In the genomic region with DNA sequence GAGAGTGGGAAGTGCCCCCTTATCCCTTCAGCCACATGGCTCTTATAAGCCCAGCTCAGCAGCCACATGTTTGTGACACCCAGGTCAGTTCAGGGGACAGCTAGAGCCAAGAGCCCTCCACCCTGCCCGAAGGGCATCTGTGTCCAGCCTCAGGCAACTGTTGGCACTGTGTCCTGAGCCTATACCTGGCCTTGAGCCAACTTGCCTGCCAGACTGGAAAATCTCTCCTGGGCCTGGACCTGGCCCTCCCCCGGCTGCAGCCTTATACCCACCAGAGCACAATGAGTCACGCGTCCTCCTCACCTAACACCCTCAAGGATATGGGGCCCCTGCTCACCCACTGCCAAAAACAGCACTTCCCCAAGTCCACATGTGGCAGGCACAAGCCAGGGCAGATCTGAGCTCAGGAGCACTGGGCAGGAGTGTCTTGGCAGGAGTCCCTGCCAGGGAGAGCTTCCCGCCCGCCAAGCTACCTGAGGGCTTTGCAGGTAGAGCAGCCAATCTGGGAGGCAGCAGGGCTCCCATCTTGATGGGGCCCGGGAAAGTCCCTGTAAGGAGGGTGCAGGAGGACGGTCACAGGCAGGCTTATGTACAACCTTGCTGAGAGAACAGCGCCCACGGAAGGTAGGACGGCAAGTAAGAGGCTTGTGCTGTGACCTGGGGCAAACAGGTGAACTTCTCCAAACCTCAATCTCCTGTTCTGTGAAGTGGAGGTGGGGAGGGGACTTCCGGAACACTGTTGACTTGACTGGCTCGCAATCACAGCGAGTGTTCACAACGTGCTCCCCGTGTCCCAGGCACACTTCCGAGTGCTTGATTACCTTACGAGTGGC, we compare ENCODE assay signal across 8 cellular contexts. TPM values are rescaled to one million over a fixed set of nuclear protein-coding genes. Genes with fewer than 3 reads are reported as not detected.
DNase-seq lines count a peak whose midpoint lies in the region; ATAC-seq and TF ChIP-seq lines count a peak whose summit lies in the region.

No MANE protein-coding gene starts in this region.

- ATAC-seq in CD4-positive, alpha-beta T cell (ENCODE audit: poor library complexity) = peak; percentile 95
- ATAC-seq in GM19397 (IDR thresholded peaks at IDR 0.05; ENCODE audit: unreplicated experiment) = no peak

- H3K27me3 Mint-ChIP-seq in CD4-positive, alpha-beta T cell = no peaks in the 10 kb centered on the region
- H3K27me3 Mint-ChIP-seq in CD14-positive monocyte (ENCODE audit: low read depth in 3 of 3) = peaks cover 0 to 12% (median 9%) of the 10 kb centered on the region in 3 donors

- H3K4me1 ChIP-seq in skeletal muscle satellite cell (ENCODE audit: control insufficient read depth, insufficient read depth, low read length) = peaks cover 19% of the 10 kb centered on the region

- H3K36me3 ChIP-seq in skeletal muscle satellite cell (ENCODE audit: insufficient read depth, low read length) = no peaks in the 10 kb centered on the region

- no peaks in the 10 kb centered on the region for H3K9me3 ChIP-seq in CD4-positive, alpha-beta T cell (ENCODE audit: control insufficient read depth, low read length)
- H3K9me3 ChIP-seq in skeletal muscle satellite cell (replicated peaks; ENCODE audit: low read length) = no peaks in the 10 kb centered on the region

- H3K36me3 Mint-ChIP-seq in CD4-positive, alpha-beta T cell (ENCODE audit: low read depth) = no peaks in the 10 kb centered on the region
- no peaks in the 10 kb centered on the region for H3K36me3 Mint-ChIP-seq in CD14-positive monocyte

- CTCF ChIA-PET in CD4-positive, alpha-beta T cell (lab: Charles Lee) = interaction anchor here (0.6 kb wide), 1 partner anchor 180 kb away, joined by 3 read pairs; no protein-coding TSS in a partner anchor

- peak; percentile 44 to 67 (median 50) for DNase-seq in CD4-positive, alpha-beta T cell
- peak; percentile 80 for DNase-seq in NCI-H2029 treated with DMSO at 0.1 percent for 48 hours (lab: John Stamatoyannopoulos, UW)
- DNase-seq in activated T-cell treated with anti-CD3 and anti-CD28 coated beads for 24 hours (ENCODE audit: low read depth) = peak; percentile 20
- peak; percentile 24 for DNase-seq in fibroblast of villous mesenchyme (ENCODE audit: low read depth)
- DNase-seq in CD14-positive monocyte (ENCODE audit: low spot score) = no peak
- no peak for DNase-seq in SKM-1 (lab: John Stamatoyannopoulos, UW; ENCODE audit: unreplicated experiment)

- intact Hi-C loops in CD4-positive, alpha-beta T cell (cut with DNase I, micrococcal nuclease) = no loop called here
- intact Hi-C loops in CD14-positive monocyte (cut with micrococcal nuclease) = no loop called here

- no peaks in the 10 kb centered on the region for H3K9me3 Mint-ChIP-seq in CD4-positive, alpha-beta T cell
- no peaks in the 10 kb centered on the region for H3K9me3 Mint-ChIP-seq in CD14-positive monocyte

- TF ChIP-seq CTCF in CD4-positive, alpha-beta T cell (IDR thresholded peaks at IDR 0.05) = no peak
- TF ChIP-seq CTCF in fibroblast of villous mesenchyme (IDR thresholded peaks at IDR 0.05; ENCODE audit: insufficient read depth, low read depth, low read length) = no peak
- TF ChIP-seq CTCF in CD14-positive monocyte (IDR thresholded peaks at IDR 0.05) = no peak

- POLR2A ChIA-PET in CD4-positive, alpha-beta T cell (lab: Charles Lee) = interaction anchor here (0.8 to 2.7 kb wide), 6 partner anchors 10 to 174 kb away, joined by 3 to 12 read pairs (median 4); a partner anchor contains a TSS

- H3K4me3 Mint-ChIP-seq in CD4-positive, alpha-beta T cell = peak overlapping the region; percentile 71
- no peak overlapping the region for H3K4me3 Mint-ChIP-seq in CD14-positive monocyte

- peak overlapping the region; percentile 9 for H3K4me2 ChIP-seq in skeletal muscle satellite cell (ENCODE audit: low read length)

- H3K27ac ChIP-seq in CD4-positive, alpha-beta T cell (ENCODE audit: low read depth, low read length) = peak overlapping the region; percentile 68

- peaks cover 39% of the 10 kb centered on the region for H3K4me1 Mint-ChIP-seq in CD4-positive, alpha-beta T cell (ENCODE audit: low read depth)
- peaks cover 7% of the 10 kb centered on the region for H3K4me1 Mint-ChIP-seq in CD14-positive monocyte

- H3K4me3 ChIP-seq in fibroblast of villous mesenchyme (ENCODE audit: low read depth, low read length) = no peak overlapping the region
- no peak overlapping the region for H3K4me3 ChIP-seq in skeletal muscle satellite cell (ENCODE audit: low read length)

- no peak overlapping the region for H3K9ac ChIP-seq in skeletal muscle satellite cell (ENCODE audit: low read depth, low read length)

- H3K27me3 ChIP-seq in CD4-positive, alpha-beta T cell (ENCODE audit: control insufficient read depth, insufficient read depth, low read length) = no peaks in the 10 kb centered on the region
- H3K27me3 ChIP-seq in skeletal muscle satellite cell (ENCODE audit: control insufficient read depth, insufficient read depth, low read length) = no peaks in the 10 kb centered on the region

- peak overlapping the region; percentile 92 for H3K27ac Mint-ChIP-seq in CD4-positive, alpha-beta T cell
- H3K27ac Mint-ChIP-seq in CD14-positive monocyte = peak overlapping the region in 2 of 7 donors; percentile 11 to 57

RNA-seq across cellular contexts. Expression of a gene that starts 19.8 kb away (rescaled TPM):
- 10 to 100 TPM; 10.8 to 11.0 TPM for total RNA-seq in CD4-positive, alpha-beta T cell
- 166 and 200 TPM in 2 replicates for total RNA-seq in fibroblast of villous mesenchyme
- 149 and 214 TPM in 2 replicates for total RNA-seq in skeletal muscle satellite cell (2012; rRNA removed)
- not detected for polyA plus RNA-seq in CD14-positive monocyte

RNA-seq across cellular contexts. Expression of a gene that starts 19.9 kb away (rescaled TPM):
- not detected for total RNA-seq in CD4-positive, alpha-beta T cell
- total RNA-seq in fibroblast of villous mesenchyme = not detected in 2 replicates
- total RNA-seq in skeletal muscle satellite cell (2012; rRNA removed) = not detected in 2 replicates
- not detected for polyA plus RNA-seq in CD14-positive monocyte

RNA-seq across cellular contexts. Expression of a gene that starts 44.5 kb away (rescaled TPM):
- not detected for total RNA-seq in CD4-positive, alpha-beta T cell
- total RNA-seq in fibroblast of villous mesenchyme = not detected in 2 replicates
- not detected in 2 replicates for total RNA-seq in skeletal muscle satellite cell (2012; rRNA removed)
- polyA plus RNA-seq in CD14-positive monocyte = not detected

Comparison
In these comparisons a context has a peak if more than half of its experiments do, and no peak if none do; other contexts are left out.
1. DNase-seq: peak in CD4-positive, alpha-beta T cell (10 of 10), NCI-H2029 treated with DMSO at 0.1 percent for 48 hours (single experiment), activated T-cell treated with anti-CD3 and anti-CD28 coated beads for 24 hours (single experiment) and fibroblast of villous mesenchyme (single experiment); none in CD14-positive monocyte (single experiment) and SKM-1 (single experiment).
2. RNA of a gene that starts 19.8 kb away (total RNA-seq): 166 to 200 TPM in fibroblast of villous mesenchyme; 10.8 to 11.0 TPM in CD4-positive, alpha-beta T cell; every median in the first group is over 10 times any median in the second.